ENCODE assay signal across 15 cellular contexts in the genomic region with DNA sequence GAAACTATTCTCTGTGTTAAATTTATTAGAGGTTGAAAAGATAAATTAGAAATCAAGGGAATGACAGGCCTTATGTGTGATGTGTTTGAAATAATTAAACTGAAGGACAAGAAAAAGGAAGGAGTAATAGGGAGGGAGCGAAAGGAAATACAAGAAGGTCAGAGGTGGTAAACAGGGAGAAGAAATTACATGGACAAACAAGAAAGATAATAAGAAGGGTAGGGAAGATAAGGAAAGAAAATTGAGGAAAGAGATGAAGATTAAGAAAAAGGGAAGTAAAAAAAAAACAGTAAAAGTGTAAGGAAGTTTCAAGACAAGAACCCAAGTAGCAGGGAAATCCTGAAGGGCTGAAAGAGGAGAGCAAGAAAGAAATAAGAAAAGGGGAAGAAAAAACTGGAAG. TPM values are rescaled to one million over a fixed set of nuclear protein-coding genes. Genes with fewer than 3 reads are reported as not detected.
DNase-seq lines count a peak whose midpoint lies in the region; ATAC-seq and TF ChIP-seq lines count a peak whose summit lies in the region.
"Had no signal": no experiment of that assay in that cellular context is flagged by ENCODE, and none has a peak within 500 bp of the region (broad histone marks: within the 10 kb centered on the region; RNA-seq: fewer than 3 reads in every experiment).

No MANE protein-coding gene starts in this region.

- no peaks in the 10 kb centered on the region for H4K20me1 ChIP-seq in KMS-11 (ENCODE audit: insufficient read depth)

- no peak overlapping the region for H2AFZ ChIP-seq in ACC112 (ENCODE audit: low read length, unreplicated experiment)
- no peak overlapping the region for H2AFZ ChIP-seq in KMS-11 (ENCODE audit: low read depth)

- H3K9me3 Mint-ChIP-seq in MCF 10A (ENCODE audit: unreplicated experiment) (no peaks in the 10 kb centered on the region), naive B cell (no peaks in the 10 kb centered on the region)
- H3K9me3 Mint-ChIP-seq in CD4-positive, alpha-beta T cell, result no peaks in the 10 kb centered on the region

- POLR2A ChIA-PET in MCF 10A (lab: Yijun Ruan, JAX), result interaction anchor here (0.6 to 15.6 kb wide), 9 partner anchors 10 to 1626 kb away, joined by 3 to 376 read pairs (median 4); a partner anchor contains a TSS
- POLR2A ChIA-PET in CD4-positive, alpha-beta T cell (lab: Charles Lee), result no interaction called here

- ATAC-seq in naive B cell (ENCODE audit: low read depth in 2 of 2) (no peak), GM19455 (IDR thresholded peaks at IDR 0.05; ENCODE audit: unreplicated experiment) (no peak)
- ATAC-seq in CD4-positive, alpha-beta T cell (ENCODE audit: poor library complexity), result no peak

- H3K4me1 ChIP-seq in ACC112 (ENCODE audit: control insufficient read depth, insufficient read depth, low read length, unreplicated experiment), result peaks cover 68% of the 10 kb centered on the region
- peaks cover 33% of the 10 kb centered on the region for H3K4me1 ChIP-seq in KMS-11 (ENCODE audit: low read depth, poor library complexity, severe bottlenecking)

- H3K27ac ChIP-seq in ACC112 (ENCODE audit: low read depth, low read length) (peak overlapping the region; percentile 96), KMS-11 (peak overlapping the region; percentile 55)
- no peak overlapping the region for H3K27ac ChIP-seq in CD4-positive, alpha-beta T cell (ENCODE audit: low read depth, low read length)
- H3K27ac ChIP-seq: HL-60 had no signal

- CTCF ChIA-PET in MCF 10A (lab: Yijun Ruan, JAX), result interaction anchor here (1.3 kb wide), 1 partner anchor 64 kb away, joined by 4 read pairs; no protein-coding TSS in a partner anchor
- CTCF ChIA-PET in CD4-positive, alpha-beta T cell (lab: Charles Lee), result no interaction called here

- BruUV-seq in MCF 10A (replicated peaks; lab: Mats Ljungman, UMichigan), result no TSS peak

- H3K27me3 Mint-ChIP-seq in MCF 10A (ENCODE audit: insufficient read depth, unreplicated experiment), result no peaks in the 10 kb centered on the region
- H3K27me3 Mint-ChIP-seq in naive B cell, result no peaks in the 10 kb centered on the region
- H3K27me3 Mint-ChIP-seq in CD4-positive, alpha-beta T cell, result no peaks in the 10 kb centered on the region

- H3K36me3 Mint-ChIP-seq in MCF 10A (ENCODE audit: insufficient read depth, unreplicated experiment) (peaks cover 18% of the 10 kb centered on the region), naive B cell (peaks cover 0 to 5% of the 10 kb centered on the region in 2 donors)
- peaks cover 67% of the 10 kb centered on the region for H3K36me3 Mint-ChIP-seq in CD4-positive, alpha-beta T cell (ENCODE audit: low read depth)

- peak overlapping the region; percentile 3; the same call in 1 of the 2 replicates for H3K9ac ChIP-seq in KMS-11

- peak overlapping the region; percentile 92 for H3K27ac Mint-ChIP-seq in MCF 10A (ENCODE audit: low read depth, unreplicated experiment)
- peak overlapping the region in 4 of 6 donors; percentile 9 to 88 (median 60) for H3K27ac Mint-ChIP-seq in naive B cell
- H3K27ac Mint-ChIP-seq in CD4-positive, alpha-beta T cell, result no peak overlapping the region

- H3K9me3 ChIP-seq in CD4-positive, alpha-beta T cell (ENCODE audit: control insufficient read depth, low read length), result no peaks in the 10 kb centered on the region
- H3K9me3 ChIP-seq: BE2C had no signal

- H3K27me3 ChIP-seq in ACC112 (ENCODE audit: insufficient read depth, low read length) (no peaks in the 10 kb centered on the region), KMS-11 (ENCODE audit: insufficient read depth, low read depth) (no peaks in the 10 kb centered on the region)
- H3K27me3 ChIP-seq in CD4-positive, alpha-beta T cell (ENCODE audit: control insufficient read depth, insufficient read depth, low read length), result no peaks in the 10 kb centered on the region
- H3K27me3 ChIP-seq: BE2C had no signal

- H3K4me3 ChIP-seq in ACC112 (ENCODE audit: low read depth, low read length) (peak overlapping the region; percentile 44), KMS-11 (IDR thresholded peaks at IDR 0.05; ENCODE audit: insufficient read depth, low read depth, low read length) (no peak overlapping the region)

- intact Hi-C loops in MCF 10A (cut with micrococcal nuclease), result no loop called here
- intact Hi-C loops in CD4-positive, alpha-beta T cell (cut with DNase I, micrococcal nuclease), result no loop called here

- DNase-seq in MCF 10A (ENCODE audit: unreplicated experiment) (no peak), naive B cell (no peak), NCI-H1417 treated with DMSO at 0.1 percent for 48 hours (lab: John Stamatoyannopoulos, UW) (no peak), HUDEP-2 (lab: John Stamatoyannopoulos, UW; ENCODE audit: unreplicated experiment in 76 of 76) (no peak)
- DNase-seq in CD4-positive, alpha-beta T cell, result no peak
- DNase-seq: activated CD4-positive, CD25-positive, alpha-beta regulatory T cell; activated effector memory CD4-positive, alpha-beta T cell treated with Interleukin-2 at 50 U/mL for 16 hours; BE2C; GF-D8; NCI-H510A treated with DMSO at 0.1 percent for 48 hours; SHP77 had no signal

- peaks cover 4% of the 10 kb centered on the region for H3K79me2 ChIP-seq in ACC112 (ENCODE audit: control insufficient read depth, insufficient read depth, low read length, unreplicated experiment)
- H3K79me2 ChIP-seq in KMS-11 (ENCODE audit: insufficient read depth, low read depth), result no peaks in the 10 kb centered on the region

- H3K36me3 ChIP-seq in ACC112 (ENCODE audit: insufficient read depth, low read length) (no peaks in the 10 kb centered on the region; the same call in 1 of the 2 replicates), KMS-11 (ENCODE audit: insufficient read depth) (no peaks in the 10 kb centered on the region)

- H3K4me1 Mint-ChIP-seq in MCF 10A (ENCODE audit: insufficient read depth, unreplicated experiment) (peaks cover 35% of the 10 kb centered on the region), naive B cell (peaks cover 0 to 2% (median 0%) of the 10 kb centered on the region in 3 donors)
- H3K4me1 Mint-ChIP-seq in CD4-positive, alpha-beta T cell (ENCODE audit: low read depth), result peaks cover 6% of the 10 kb centered on the region

- H3K4me3 Mint-ChIP-seq in MCF 10A (ENCODE audit: unreplicated experiment), result no peak overlapping the region
- no peak overlapping the region for H3K4me3 Mint-ChIP-seq in naive B cell
- H3K4me3 Mint-ChIP-seq in CD4-positive, alpha-beta T cell, result no peak overlapping the region

- H3K4me2 ChIP-seq in KMS-11, result peak overlapping the region; percentile 60

- TF ChIP-seq CTCF in KMS-11 (conservative IDR thresholded peaks at IDR 0.05; ENCODE audit: low read depth, low read length), result no peak
- no peak for TF ChIP-seq CTCF in MCF 10A (IDR thresholded peaks at IDR 0.05; ENCODE audit: unreplicated experiment)
- TF ChIP-seq CTCF in CD4-positive, alpha-beta T cell (IDR thresholded peaks at IDR 0.05), result no peak

RNA-seq across cellular contexts. Expression of a gene that starts 26.2 kb away (rescaled TPM):
- 3,317 and 3,451 TPM in 2 replicates for total RNA-seq in MCF 10A (2022)
- 100 to 1,000 TPM; 111 to 188 (median 148) TPM for polyA plus RNA-seq in naive B cell (ENCODE audit: low read depth in 6 of 6)
- total RNA-seq in CD4-positive, alpha-beta T cell, result 10 to 100 TPM; 70.8 to 74.5 TPM

RNA-seq across cellular contexts. Expression of a gene that starts 54.9 kb away (rescaled TPM):
- total RNA-seq in MCF 10A (2022), result 55.1 and 57.9 TPM in 2 replicates
- 10 to 100 TPM; 25.0 to 56.8 (median 50.0) TPM for polyA plus RNA-seq in naive B cell (ENCODE audit: low read depth in 6 of 6)
- 10 to 100 TPM; 20.4 to 23.4 TPM for total RNA-seq in CD4-positive, alpha-beta T cell

Comparison
In these comparisons a context has a peak if more than half of its experiments do, and no peak if none do; other contexts are left out.
1. RNA of a gene that starts 26.2 kb away (total RNA-seq): 3,317 to 3,451 TPM in MCF 10A; 70.8 to 74.5 TPM in CD4-positive, alpha-beta T cell; every median in the first group is over 10 times any median in the second.